Comparison of ENCODE assay signal across 8 cellular contexts in genomic region chr12:71746983-71747611, GRCh38. TPM values are rescaled to one million over a fixed set of nuclear protein-coding genes. Genes with fewer than 3 reads are reported as not detected.
A peak's percentile ranks its signal among the peaks of the same experiment; 100 is the strongest.
DNase-seq lines count a peak whose midpoint lies in the region; ATAC-seq, FAIRE-seq and TF ChIP-seq lines count a peak whose summit lies in the region.

No MANE protein-coding gene starts in this region.

- CTCF ChIA-PET in mammary epithelial cell (lab: Charles Lee; ENCODE audit: low non-redundant PET), result interaction anchor here (0.6 to 1.5 kb wide), 8 partner anchors 11 to 331 kb away, joined by 3 to 19 read pairs (median 6); partner anchors contain the start of genes THAP2, TMEM19 and ZFC3H1

- H3K36me3 ChIP-seq in mammary epithelial cell (ENCODE audit: insufficient read depth, low read length) (no peaks in the 10 kb centered on the region), kidney epithelial cell (ENCODE audit: control insufficient read depth, insufficient read depth, low read length) (no peaks in the 10 kb centered on the region)

- H3K4me3 ChIP-seq in mammary epithelial cell (replicated peaks in 1 of 3; ENCODE audit: insufficient read depth in 1 of 3, low read depth in 2 of 3, low read length in 3 of 3), result no peak overlapping the region
- H3K4me3 ChIP-seq in kidney epithelial cell (ENCODE audit: low read depth, low read length), result no peak overlapping the region

- H3K27me3 ChIP-seq in mammary epithelial cell (ENCODE audit: insufficient read depth, low read length), result no peaks in the 10 kb centered on the region
- H3K27me3 ChIP-seq in kidney epithelial cell (ENCODE audit: control insufficient read depth, insufficient read depth, low read length), result peaks cover 2% of the 10 kb centered on the region

- no peaks in the 10 kb centered on the region for H3K4me1 ChIP-seq in mammary epithelial cell (ENCODE audit: insufficient read depth, low read length)

- intact Hi-C loops in mammary epithelial cell (cut with micrococcal nuclease), result loop anchor here (1.0 to 5.0 kb wide), 5 partner anchors 61 to 530 kb away; partner anchors contain the start of genes TMEM19 and ZFC3H1

- DNase-seq in Ammon's horn (ENCODE audit: low spot score) (peak; percentile 77), NCI-H2029 (lab: John Stamatoyannopoulos, UW) (peak; percentile 30), mammary epithelial cell (peak; percentile 50), kidney epithelial cell (ENCODE audit: low read depth) (no peak)
- DNase-seq in stimulated activated CD4-positive, alpha-beta T cell treated with anti-CD3 and anti-CD28 coated beads, Interleukin-4, amount 100 ng/mL, for 1 hour, result peak; percentile 30

- H3K9me3 ChIP-seq in mammary epithelial cell (replicated peaks; ENCODE audit: insufficient read depth, low read length), result no peaks in the 10 kb centered on the region

- in situ Hi-C loops in mammary epithelial cell (cut with MboI; ENCODE audit: low sequenced_read_pairs in 2 of 2), result loop anchor here (10.0 to 25.0 kb wide), 2 partner anchors 52 to 335 kb away; no protein-coding TSS in a partner anchor

- H3K79me2 ChIP-seq in mammary epithelial cell (ENCODE audit: insufficient read depth, low read length), result no peaks in the 10 kb centered on the region

- no peak overlapping the region for H3K4me2 ChIP-seq in mammary epithelial cell (ENCODE audit: insufficient read depth, low read depth, low read length)

- dilution Hi-C loops in mammary epithelial cell (cut with HindIII; ENCODE audit: low sequenced_read_pairs), result loop anchor here (5.0 kb wide), 1 partner anchor 85 kb away; the partner anchor contains the start of genes THAP2 and ZFC3H1

- TF ChIP-seq CTCF in mammary epithelial cell (conservative IDR thresholded peaks at IDR 0.05 in 1 of 2, IDR thresholded peaks at IDR 0.05 in 1 of 2; ENCODE audit: extremely low read depth in 1 of 2, insufficient read depth in 1 of 2, low read depth in 1 of 2, low read length in 2 of 2) (peak; percentile 72 to 81), kidney epithelial cell (IDR thresholded peaks at IDR 0.05; ENCODE audit: insufficient read depth, low read length, poor library complexity, severe bottlenecking) (peak; percentile 72)

- no TSS peak for BruUV-seq in mammary epithelial cell (replicated peaks; lab: Mats Ljungman, UMichigan)

- H4K20me1 ChIP-seq in mammary epithelial cell (ENCODE audit: insufficient read depth, low read length), result no peaks in the 10 kb centered on the region

- WGBS in mammary epithelial cell (ENCODE audit: low coverage, missing lambda C conversion rate), result 50% methylated on average over 2 of the region's 4 CpGs

- no peak overlapping the region for H3K9ac ChIP-seq in mammary epithelial cell (ENCODE audit: insufficient read depth, low read length)

- ATAC-seq in GM18520 (IDR thresholded peaks at IDR 0.05; ENCODE audit: unreplicated experiment), result peak; percentile 74
- peak; percentile 71 for ATAC-seq in HG02970 (IDR thresholded peaks at IDR 0.05; ENCODE audit: low FRiP score, unreplicated experiment)

- H3K27ac ChIP-seq in mammary epithelial cell (ENCODE audit: insufficient read depth, low read depth, low read length), result no peak overlapping the region

- FAIRE-seq in TTC549 (lab: Jason Lieb, UNC), result peak; percentile 94

- peak overlapping the region; percentile 26 for H2AFZ ChIP-seq in mammary epithelial cell (ENCODE audit: low read depth, low read length)

RNA-seq across cellular contexts. Expression of gene RAB21, which starts 7.6 kb away (rescaled TPM):
- total RNA-seq in mammary epithelial cell (10 to 100 TPM; 13.2 to 76.6 TPM), kidney epithelial cell (28.5 and 31.0 TPM in 2 replicates)
- polyA plus RNA-seq in mammary epithelial cell, result 8.2 TPM
- polyA minus RNA-seq in mammary epithelial cell, result 3.9 TPM
